In the genomic region with DNA sequence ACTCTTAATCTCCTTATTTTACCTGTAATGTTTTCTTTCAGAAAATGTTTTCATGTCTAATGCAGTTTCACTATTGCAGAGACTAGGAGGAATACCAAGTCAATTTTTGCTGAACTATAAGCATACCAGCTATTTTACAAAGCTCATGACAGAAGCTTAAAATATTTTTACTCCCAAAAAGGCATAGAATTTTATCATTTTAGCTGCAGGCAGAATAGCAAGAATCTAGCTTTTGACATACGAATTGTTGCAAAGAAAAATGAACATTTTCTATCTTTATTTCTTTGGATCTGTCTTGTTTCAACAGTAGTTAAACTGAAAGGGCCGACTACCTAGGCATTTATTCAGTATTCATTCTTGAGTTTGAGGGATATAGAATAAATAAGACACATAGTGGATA, we compare ENCODE assay signal across 27 cellular contexts.
DNase-seq lines count a peak whose midpoint lies in the region; ATAC-seq and TF ChIP-seq lines count a peak whose summit lies in the region.
"Had no signal": no experiment of that assay in that cellular context is flagged by ENCODE, and none has a peak within 500 bp of the region (broad histone marks: within the 10 kb centered on the region; RNA-seq: fewer than 3 reads in every experiment).

No MANE protein-coding gene starts in this region.

- H3K27me3 ChIP-seq in osteoblast (ENCODE audit: insufficient read depth, low read length) (no peaks in the 10 kb centered on the region), trophoblast cell (ENCODE audit: insufficient read depth, low read length) (no peaks in the 10 kb centered on the region)
- H3K27me3 ChIP-seq: BE2C; BLaER1; BLaER1 treated with 17β-estradiol and CSF1 and Interleukin-3, amounts not matched to agents 10 nM and 100 nM had no signal

- no peak overlapping the region for H3K18ac ChIP-seq in trophoblast cell (ENCODE audit: low read length)

- H4K91ac ChIP-seq in trophoblast cell (ENCODE audit: low read depth, low read length): no peak overlapping the region

- no peak for ATAC-seq in GM18870 (IDR thresholded peaks at IDR 0.05; ENCODE audit: unreplicated experiment)
- ATAC-seq: A549; CD8-positive, alpha-beta T cell had no signal

- no peak for TF ChIP-seq CTCF in osteoblast (IDR thresholded peaks at IDR 0.05; ENCODE audit: extremely low read depth, low read depth, low read length)

- DNase-seq in osteoblast (ENCODE audit: insufficient read length, low spot score, missing footprints) (peak; percentile 25), trophoblast cell (peak; percentile 23 to 93), OCI-M1 (lab: John Stamatoyannopoulos, UW) (no peak)
- DNase-seq: 8988T; ACHN; AML-193; BE2C; C1 segment of cervical spinal cord; Caco-2; Calu3; CD4-positive, alpha-beta memory T cell; CD4-positive, alpha-beta T cell; CD4-positive, CD25-positive, alpha-beta regulatory T cell; CD8-positive, alpha-beta memory T cell; CD8-positive, alpha-beta T cell; COR-L47; DMS 273 treated with DMSO at 0.1 percent for 48 hours; DMS153; DMS53; DND-41; EL had no signal

- no peak overlapping the region for H2BK5ac ChIP-seq in trophoblast cell (ENCODE audit: low read depth, low read length, poor library complexity)

- H3K23ac ChIP-seq in trophoblast cell (ENCODE audit: low read length): no peak overlapping the region

- H3K4me3 ChIP-seq in osteoblast (ENCODE audit: insufficient read depth, low read length) (no peak overlapping the region), trophoblast cell (ENCODE audit: low read depth, low read length) (no peak overlapping the region)
- H3K4me3 ChIP-seq: A549; BLaER1; BLaER1 treated with 17β-estradiol and CSF1 and Interleukin-3, amounts not matched to agents 10 nM and 100 nM had no signal

- no peak overlapping the region for H3K4ac ChIP-seq in trophoblast cell (ENCODE audit: low read depth, low read length)

- no peaks in the 10 kb centered on the region for H3K9me3 ChIP-seq in osteoblast (ENCODE audit: low read depth, low read length)
- no peaks in the 10 kb centered on the region for H3K9me3 ChIP-seq in trophoblast cell (ENCODE audit: insufficient read depth, low read depth, low read length)
- H3K9me3 ChIP-seq: A549; BE2C; BLaER1; BLaER1 treated with 17β-estradiol and CSF1 and Interleukin-3, amounts not matched to agents 10 nM and 100 nM; Caco-2 had no signal

- H4K20me1 ChIP-seq in osteoblast (ENCODE audit: insufficient read depth, low read length): no peaks in the 10 kb centered on the region
- H4K20me1 ChIP-seq: BLaER1; BLaER1 treated with 17β-estradiol and CSF1 and Interleukin-3, amounts not matched to agents 10 nM and 100 nM had no signal

- H3K27ac ChIP-seq in osteoblast (ENCODE audit: low read depth, low read length) (no peak overlapping the region), trophoblast cell (ENCODE audit: low read depth, low read length) (no peak overlapping the region)
- H3K27ac ChIP-seq: 22Rv1; A549; BLaER1; BLaER1 treated with 17β-estradiol and CSF1 and Interleukin-3, amounts not matched to agents 10 nM and 100 nM; C4-2B had no signal

- no CpG with 5 or more reads among the region's 2 CpGs for WGBS in trophoblast cell (ENCODE audit: extremely low coverage, insufficient coverage, insufficient read length)

- H2AFZ ChIP-seq in osteoblast (ENCODE audit: low read length) (no peak overlapping the region), trophoblast cell (ENCODE audit: insufficient read depth, low read length, poor library complexity) (no peak overlapping the region)

- H3K36me3 ChIP-seq in osteoblast (ENCODE audit: insufficient read depth, low read length) (no peaks in the 10 kb centered on the region), trophoblast cell (ENCODE audit: control insufficient read depth in 1 of 2, insufficient read depth in 2 of 2, low read length in 2 of 2) (no peaks in the 10 kb centered on the region)
- H3K36me3 ChIP-seq: BE2C; BLaER1; BLaER1 treated with 17β-estradiol and CSF1 and Interleukin-3, amounts not matched to agents 10 nM and 100 nM had no signal

- no peak overlapping the region for H3K4me2 ChIP-seq in osteoblast (ENCODE audit: insufficient read depth, low read length)
- no peak overlapping the region for H3K4me2 ChIP-seq in trophoblast cell (ENCODE audit: low read length)
- H3K4me2 ChIP-seq: A549; BLaER1; BLaER1 treated with 17β-estradiol and CSF1 and Interleukin-3, amounts not matched to agents 10 nM and 100 nM had no signal

- H4K8ac ChIP-seq in trophoblast cell (ENCODE audit: low read depth, low read length): no peak overlapping the region

- no peak overlapping the region for H2BK120ac ChIP-seq in trophoblast cell (ENCODE audit: insufficient read depth, low read length, poor library complexity)

- H4K12ac ChIP-seq in trophoblast cell (ENCODE audit: low read depth, low read length): no peak overlapping the region

- no peak overlapping the region for H3K14ac ChIP-seq in trophoblast cell (ENCODE audit: low read length)

- no peak overlapping the region for H2AK5ac ChIP-seq in trophoblast cell (ENCODE audit: low read length)

- H3K79me2 ChIP-seq in osteoblast (ENCODE audit: insufficient read depth, low read length) (no peaks in the 10 kb centered on the region), trophoblast cell (ENCODE audit: control insufficient read depth, insufficient read depth, low read length, poor library complexity) (no peaks in the 10 kb centered on the region)

- no peak overlapping the region for H3K9ac ChIP-seq in trophoblast cell (ENCODE audit: low read length)
- H3K9ac ChIP-seq: BLaER1; BLaER1 treated with 17β-estradiol and CSF1 and Interleukin-3, amounts not matched to agents 10 nM and 100 nM had no signal

- H3K4me1 ChIP-seq in osteoblast (ENCODE audit: insufficient read depth, low read length) (no peaks in the 10 kb centered on the region), trophoblast cell (ENCODE audit: control insufficient read depth in 1 of 2, insufficient read depth in 2 of 2, low read length in 2 of 2) (no peaks in the 10 kb centered on the region)
- H3K4me1 ChIP-seq: A549; BE2C; BLaER1; BLaER1 treated with 17β-estradiol and CSF1 and Interleukin-3, amounts not matched to agents 10 nM and 100 nM; Caco-2 had no signal

- H2BK12ac ChIP-seq in trophoblast cell (ENCODE audit: low read length): no peak overlapping the region

- H3K79me1 ChIP-seq in trophoblast cell (ENCODE audit: low read length): no peaks in the 10 kb centered on the region
